Comparison of ENCODE assay signal across 1 cellular context in genomic region chr2:98757904-98758421, GRCh38.
TF ChIP-seq lines count a peak whose summit lies in the region.

No MANE protein-coding gene starts in this region.

TF ChIP-seq in SK-N-SH, 30 proteins besides CTCF, POLR2A, EP300 and RAD21 (continued from another document):
- TF ChIP-seq GABPA (IDR thresholded peaks at IDR 0.05; ENCODE audit: low read depth) (no peak), JUND (IDR thresholded peaks at IDR 0.05) (no peak), ZBTB33 (IDR thresholded peaks at IDR 0.05; ENCODE audit: borderline replicate concordance, low read depth) (no peak), MAX (IDR thresholded peaks at IDR 0.05; ENCODE audit: low read depth) (no peak), USF2 (IDR thresholded peaks at IDR 0.05; ENCODE audit: borderline replicate concordance, low read depth, low read length) (no peak)
